In the genomic region with DNA sequence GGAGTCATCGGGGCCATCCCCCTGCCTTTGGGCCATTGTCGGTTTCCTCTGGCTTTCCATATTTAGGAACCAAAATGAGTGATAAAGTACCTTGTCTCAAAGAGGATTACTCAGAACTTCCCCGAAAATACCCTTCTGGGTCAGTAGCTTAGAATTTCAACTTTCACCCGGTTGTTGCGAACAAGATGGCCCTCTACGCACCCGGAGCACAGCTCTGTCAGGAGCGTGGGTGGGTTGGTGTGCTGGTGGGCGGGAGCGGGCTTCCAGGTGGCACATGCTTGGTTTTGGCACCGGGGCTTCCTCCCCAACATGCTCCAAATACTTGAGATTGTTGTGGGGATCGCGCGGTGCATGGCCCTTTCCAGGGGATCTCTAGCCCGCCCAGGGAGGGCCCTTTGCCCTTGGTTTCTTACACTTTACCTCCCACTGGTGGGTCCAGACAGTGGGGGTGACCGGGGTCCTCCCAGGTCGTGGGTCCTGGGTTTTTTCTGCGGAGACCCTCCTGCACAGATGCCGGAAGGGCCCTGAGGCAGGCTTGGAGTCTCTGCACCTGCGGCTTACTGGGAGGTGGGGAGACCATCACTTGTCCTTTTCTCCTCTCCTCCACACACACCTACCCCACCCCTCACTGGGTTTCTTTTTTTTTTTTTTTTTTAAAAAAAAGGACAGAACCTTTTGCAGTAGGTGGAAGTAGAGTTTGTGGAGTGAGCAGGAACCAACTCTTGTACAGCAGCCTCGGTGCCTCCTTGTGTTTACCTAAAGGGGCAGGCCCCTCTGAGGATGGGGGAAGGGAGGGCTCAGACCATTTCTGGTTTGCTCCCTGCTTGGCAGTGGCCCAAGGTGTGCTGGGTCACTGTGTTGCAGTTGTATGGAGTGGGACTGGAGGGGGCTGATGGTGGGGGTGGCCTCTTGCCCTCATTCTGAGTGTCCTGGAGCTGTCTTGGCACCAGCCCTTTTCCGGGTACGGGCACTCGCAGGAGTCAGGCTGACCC, we compare ENCODE assay signal across 2 cellular contexts.
TF ChIP-seq lines count a peak whose summit lies in the region.

No MANE protein-coding gene starts in this region.

TF ChIP-seq in GM23338, 12 proteins besides CTCF, POLR2A, EP300 and RAD21 (continued from another document):
- TF ChIP-seq JUNB (IDR thresholded peaks at IDR 0.05; ENCODE audit: unreplicated experiment) (no peak), ZNF331 (CRISPR knock-in tag; IDR thresholded peaks at IDR 0.05; ENCODE audit: low read depth) (no peak)

TF ChIP-seq in HepG2, 621 proteins besides CTCF, POLR2A, EP300 and RAD21 (continued from another document and continues in another):
- TF ChIP-seq, protein P1, sequence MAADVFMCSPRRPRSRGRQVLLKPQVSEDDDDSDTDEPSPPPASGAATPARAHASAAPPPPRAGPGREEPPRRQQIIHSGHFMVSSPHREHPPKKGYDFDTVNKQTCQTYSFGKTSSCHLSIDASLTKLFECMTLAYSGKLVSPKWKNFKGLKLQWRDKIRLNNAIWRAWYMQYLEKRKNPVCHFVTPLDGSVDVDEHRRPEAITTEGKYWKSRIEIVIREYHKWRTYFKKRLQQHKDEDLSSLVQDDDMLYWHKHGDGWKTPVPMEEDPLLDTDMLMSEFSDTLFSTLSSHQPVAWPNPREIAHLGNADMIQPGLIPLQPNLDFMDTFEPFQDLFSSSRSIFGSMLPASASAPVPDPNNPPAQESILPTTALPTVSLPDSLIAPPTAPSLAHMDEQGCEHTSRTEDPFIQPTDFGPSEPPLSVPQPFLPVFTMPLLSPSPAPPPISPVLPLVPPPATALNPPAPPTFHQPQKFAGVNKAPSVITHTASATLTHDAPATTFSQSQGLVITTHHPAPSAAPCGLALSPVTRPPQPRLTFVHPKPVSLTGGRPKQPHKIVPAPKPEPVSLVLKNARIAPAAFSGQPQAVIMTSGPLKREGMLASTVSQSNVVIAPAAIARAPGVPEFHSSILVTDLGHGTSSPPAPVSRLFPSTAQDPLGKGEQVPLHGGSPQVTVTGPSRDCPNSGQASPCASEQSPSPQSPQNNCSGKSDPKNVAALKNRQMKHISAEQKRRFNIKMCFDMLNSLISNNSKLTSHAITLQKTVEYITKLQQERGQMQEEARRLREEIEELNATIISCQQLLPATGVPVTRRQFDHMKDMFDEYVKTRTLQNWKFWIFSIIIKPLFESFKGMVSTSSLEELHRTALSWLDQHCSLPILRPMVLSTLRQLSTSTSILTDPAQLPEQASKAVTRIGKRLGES (CRISPR knock-in tag; IDR thresholded peaks at IDR 0.05; ENCODE audit: borderline replicate concordance), result no peak
- no peak for TF ChIP-seq ZNF598 (CRISPR knock-in tag; IDR thresholded peaks at IDR 0.05; ENCODE audit: borderline replicate concordance)
- TF ChIP-seq SKI (IDR thresholded peaks at IDR 0.05; ENCODE audit: partially characterized antibody), result no peak
- no peak for TF ChIP-seq ZNF781 (CRISPR knock-in tag; IDR thresholded peaks at IDR 0.05; ENCODE audit: borderline replicate concordance, not compliant biosample characterization)
- TF ChIP-seq XRCC5 (optimal IDR thresholded peaks at IDR 0.05; ENCODE audit: low read length), result peak; percentile 79
- no peak for TF ChIP-seq ZNF136 (CRISPR knock-in tag; IDR thresholded peaks at IDR 0.05; ENCODE audit: low read depth)
- TF ChIP-seq, protein P2, sequence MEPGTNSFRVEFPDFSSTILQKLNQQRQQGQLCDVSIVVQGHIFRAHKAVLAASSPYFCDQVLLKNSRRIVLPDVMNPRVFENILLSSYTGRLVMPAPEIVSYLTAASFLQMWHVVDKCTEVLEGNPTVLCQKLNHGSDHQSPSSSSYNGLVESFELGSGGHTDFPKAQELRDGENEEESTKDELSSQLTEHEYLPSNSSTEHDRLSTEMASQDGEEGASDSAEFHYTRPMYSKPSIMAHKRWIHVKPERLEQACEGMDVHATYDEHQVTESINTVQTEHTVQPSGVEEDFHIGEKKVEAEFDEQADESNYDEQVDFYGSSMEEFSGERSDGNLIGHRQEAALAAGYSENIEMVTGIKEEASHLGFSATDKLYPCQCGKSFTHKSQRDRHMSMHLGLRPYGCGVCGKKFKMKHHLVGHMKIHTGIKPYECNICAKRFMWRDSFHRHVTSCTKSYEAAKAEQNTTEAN (CRISPR knock-in tag; conservative IDR thresholded peaks at IDR 0.05), result no peak
- no peak for TF ChIP-seq ZNF749 (CRISPR knock-in tag; IDR thresholded peaks at IDR 0.05; ENCODE audit: borderline replicate concordance)
- TF ChIP-seq NR2F1 (CRISPR knock-in tag; IDR thresholded peaks at IDR 0.05), result 0 out of 4 replicates have a peak, but pooled peaks of 1 of the 2 experiments have one; percentile 15
- TF ChIP-seq, protein P3, sequence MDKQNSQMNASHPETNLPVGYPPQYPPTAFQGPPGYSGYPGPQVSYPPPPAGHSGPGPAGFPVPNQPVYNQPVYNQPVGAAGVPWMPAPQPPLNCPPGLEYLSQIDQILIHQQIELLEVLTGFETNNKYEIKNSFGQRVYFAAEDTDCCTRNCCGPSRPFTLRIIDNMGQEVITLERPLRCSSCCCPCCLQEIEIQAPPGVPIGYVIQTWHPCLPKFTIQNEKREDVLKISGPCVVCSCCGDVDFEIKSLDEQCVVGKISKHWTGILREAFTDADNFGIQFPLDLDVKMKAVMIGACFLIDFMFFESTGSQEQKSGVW (CRISPR knock-in tag; IDR thresholded peaks at IDR 0.05; ENCODE audit: borderline replicate concordance), result no peak
- TF ChIP-seq, protein P4, sequence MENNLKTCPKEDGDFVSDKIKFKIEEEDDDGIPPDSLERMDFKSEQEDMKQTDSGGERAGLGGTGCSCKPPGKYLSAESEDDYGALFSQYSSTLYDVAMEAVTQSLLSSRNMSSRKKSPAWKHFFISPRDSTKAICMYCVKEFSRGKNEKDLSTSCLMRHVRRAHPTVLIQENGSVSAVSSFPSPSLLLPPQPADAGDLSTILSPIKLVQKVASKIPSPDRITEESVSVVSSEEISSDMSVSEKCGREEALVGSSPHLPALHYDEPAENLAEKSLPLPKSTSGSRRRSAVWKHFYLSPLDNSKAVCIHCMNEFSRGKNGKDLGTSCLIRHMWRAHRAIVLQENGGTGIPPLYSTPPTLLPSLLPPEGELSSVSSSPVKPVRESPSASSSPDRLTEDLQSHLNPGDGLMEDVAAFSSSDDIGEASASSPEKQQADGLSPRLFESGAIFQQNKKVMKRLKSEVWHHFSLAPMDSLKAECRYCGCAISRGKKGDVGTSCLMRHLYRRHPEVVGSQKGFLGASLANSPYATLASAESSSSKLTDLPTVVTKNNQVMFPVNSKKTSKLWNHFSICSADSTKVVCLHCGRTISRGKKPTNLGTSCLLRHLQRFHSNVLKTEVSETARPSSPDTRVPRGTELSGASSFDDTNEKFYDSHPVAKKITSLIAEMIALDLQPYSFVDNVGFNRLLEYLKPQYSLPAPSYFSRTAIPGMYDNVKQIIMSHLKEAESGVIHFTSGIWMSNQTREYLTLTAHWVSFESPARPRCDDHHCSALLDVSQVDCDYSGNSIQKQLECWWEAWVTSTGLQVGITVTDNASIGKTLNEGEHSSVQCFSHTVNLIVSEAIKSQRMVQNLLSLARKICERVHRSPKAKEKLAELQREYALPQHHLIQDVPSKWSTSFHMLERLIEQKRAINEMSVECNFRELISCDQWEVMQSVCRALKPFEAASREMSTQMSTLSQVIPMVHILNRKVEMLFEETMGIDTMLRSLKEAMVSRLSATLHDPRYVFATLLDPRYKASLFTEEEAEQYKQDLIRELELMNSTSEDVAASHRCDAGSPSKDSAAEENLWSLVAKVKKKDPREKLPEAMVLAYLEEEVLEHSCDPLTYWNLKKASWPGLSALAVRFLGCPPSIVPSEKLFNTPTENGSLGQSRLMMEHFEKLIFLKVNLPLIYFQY (CRISPR knock-in tag; IDR thresholded peaks at IDR 0.05; ENCODE audit: borderline replicate concordance), result no peak; the same call in 1 of the 2 replicates
- no peak for TF ChIP-seq ONECUT2 (CRISPR knock-in tag; IDR thresholded peaks at IDR 0.05)
- TF ChIP-seq, protein P5, sequence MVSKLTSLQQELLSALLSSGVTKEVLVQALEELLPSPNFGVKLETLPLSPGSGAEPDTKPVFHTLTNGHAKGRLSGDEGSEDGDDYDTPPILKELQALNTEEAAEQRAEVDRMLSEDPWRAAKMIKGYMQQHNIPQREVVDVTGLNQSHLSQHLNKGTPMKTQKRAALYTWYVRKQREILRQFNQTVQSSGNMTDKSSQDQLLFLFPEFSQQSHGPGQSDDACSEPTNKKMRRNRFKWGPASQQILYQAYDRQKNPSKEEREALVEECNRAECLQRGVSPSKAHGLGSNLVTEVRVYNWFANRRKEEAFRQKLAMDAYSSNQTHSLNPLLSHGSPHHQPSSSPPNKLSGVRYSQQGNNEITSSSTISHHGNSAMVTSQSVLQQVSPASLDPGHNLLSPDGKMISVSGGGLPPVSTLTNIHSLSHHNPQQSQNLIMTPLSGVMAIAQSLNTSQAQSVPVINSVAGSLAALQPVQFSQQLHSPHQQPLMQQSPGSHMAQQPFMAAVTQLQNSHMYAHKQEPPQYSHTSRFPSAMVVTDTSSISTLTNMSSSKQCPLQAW (CRISPR knock-in tag; IDR thresholded peaks at IDR 0.05), result no peak; the same call in 1 of the 2 replicates
- no peak for TF ChIP-seq ESRRA (CRISPR knock-in tag; IDR thresholded peaks at IDR 0.05; ENCODE audit: low read depth)
- peak; percentile 3; the same call in 1 of the 2 replicates for TF ChIP-seq MIER3 (CRISPR knock-in tag; IDR thresholded peaks at IDR 0.05; ENCODE audit: borderline replicate concordance)
- no peak for TF ChIP-seq GTF3A (CRISPR knock-in tag; conservative IDR thresholded peaks at IDR 0.05)
- TF ChIP-seq KAT8 (CRISPR knock-in tag; IDR thresholded peaks at IDR 0.05), result peak; percentile 8; the same call in 1 of the 2 replicates
- TF ChIP-seq KLF13 (CRISPR knock-in tag; IDR thresholded peaks at IDR 0.05), result no peak
- TF ChIP-seq DPF2 (CRISPR knock-in tag; IDR thresholded peaks at IDR 0.05; ENCODE audit: borderline replicate concordance, low read depth), result no peak
- TF ChIP-seq AKAP8 (CRISPR knock-in tag; IDR thresholded peaks at IDR 0.05), result no peak
- TF ChIP-seq, protein P6, sequence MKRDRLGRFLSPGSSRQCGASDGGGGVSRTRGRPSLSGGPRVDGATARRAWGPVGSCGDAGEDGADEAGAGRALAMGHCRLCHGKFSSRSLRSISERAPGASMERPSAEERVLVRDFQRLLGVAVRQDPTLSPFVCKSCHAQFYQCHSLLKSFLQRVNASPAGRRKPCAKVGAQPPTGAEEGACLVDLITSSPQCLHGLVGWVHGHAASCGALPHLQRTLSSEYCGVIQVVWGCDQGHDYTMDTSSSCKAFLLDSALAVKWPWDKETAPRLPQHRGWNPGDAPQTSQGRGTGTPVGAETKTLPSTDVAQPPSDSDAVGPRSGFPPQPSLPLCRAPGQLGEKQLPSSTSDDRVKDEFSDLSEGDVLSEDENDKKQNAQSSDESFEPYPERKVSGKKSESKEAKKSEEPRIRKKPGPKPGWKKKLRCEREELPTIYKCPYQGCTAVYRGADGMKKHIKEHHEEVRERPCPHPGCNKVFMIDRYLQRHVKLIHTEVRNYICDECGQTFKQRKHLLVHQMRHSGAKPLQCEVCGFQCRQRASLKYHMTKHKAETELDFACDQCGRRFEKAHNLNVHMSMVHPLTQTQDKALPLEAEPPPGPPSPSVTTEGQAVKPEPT (CRISPR knock-in tag; IDR thresholded peaks at IDR 0.05; ENCODE audit: low read depth), result no peak
- no peak for TF ChIP-seq PAX8 (CRISPR knock-in tag; IDR thresholded peaks at IDR 0.05; ENCODE audit: borderline replicate concordance)
- peak; percentile 38; the same call in 1 of the 2 replicates for TF ChIP-seq FOXJ3 (CRISPR knock-in tag; IDR thresholded peaks at IDR 0.05; ENCODE audit: borderline replicate concordance)
- no peak for TF ChIP-seq ZNF160 (CRISPR knock-in tag; IDR thresholded peaks at IDR 0.05)
- no peak for TF ChIP-seq TRIM24 (CRISPR knock-in tag; IDR thresholded peaks at IDR 0.05)
- TF ChIP-seq ZFP36 (IDR thresholded peaks at IDR 0.05; ENCODE audit: borderline replicate concordance, low read depth, low read length, partially characterized antibody), result no peak
- 0 out of 2 replicates have a peak, but pooled peaks have one; percentile 62 for TF ChIP-seq ZNF549 (CRISPR knock-in tag; IDR thresholded peaks at IDR 0.05)
- TF ChIP-seq HMG20A (CRISPR knock-in tag; IDR thresholded peaks at IDR 0.05; ENCODE audit: borderline replicate concordance), result no peak; the same call in 1 of the 2 replicates
- TF ChIP-seq HMGA1 (CRISPR knock-in tag; conservative IDR thresholded peaks at IDR 0.05), result no peak
- TF ChIP-seq, protein P7, sequence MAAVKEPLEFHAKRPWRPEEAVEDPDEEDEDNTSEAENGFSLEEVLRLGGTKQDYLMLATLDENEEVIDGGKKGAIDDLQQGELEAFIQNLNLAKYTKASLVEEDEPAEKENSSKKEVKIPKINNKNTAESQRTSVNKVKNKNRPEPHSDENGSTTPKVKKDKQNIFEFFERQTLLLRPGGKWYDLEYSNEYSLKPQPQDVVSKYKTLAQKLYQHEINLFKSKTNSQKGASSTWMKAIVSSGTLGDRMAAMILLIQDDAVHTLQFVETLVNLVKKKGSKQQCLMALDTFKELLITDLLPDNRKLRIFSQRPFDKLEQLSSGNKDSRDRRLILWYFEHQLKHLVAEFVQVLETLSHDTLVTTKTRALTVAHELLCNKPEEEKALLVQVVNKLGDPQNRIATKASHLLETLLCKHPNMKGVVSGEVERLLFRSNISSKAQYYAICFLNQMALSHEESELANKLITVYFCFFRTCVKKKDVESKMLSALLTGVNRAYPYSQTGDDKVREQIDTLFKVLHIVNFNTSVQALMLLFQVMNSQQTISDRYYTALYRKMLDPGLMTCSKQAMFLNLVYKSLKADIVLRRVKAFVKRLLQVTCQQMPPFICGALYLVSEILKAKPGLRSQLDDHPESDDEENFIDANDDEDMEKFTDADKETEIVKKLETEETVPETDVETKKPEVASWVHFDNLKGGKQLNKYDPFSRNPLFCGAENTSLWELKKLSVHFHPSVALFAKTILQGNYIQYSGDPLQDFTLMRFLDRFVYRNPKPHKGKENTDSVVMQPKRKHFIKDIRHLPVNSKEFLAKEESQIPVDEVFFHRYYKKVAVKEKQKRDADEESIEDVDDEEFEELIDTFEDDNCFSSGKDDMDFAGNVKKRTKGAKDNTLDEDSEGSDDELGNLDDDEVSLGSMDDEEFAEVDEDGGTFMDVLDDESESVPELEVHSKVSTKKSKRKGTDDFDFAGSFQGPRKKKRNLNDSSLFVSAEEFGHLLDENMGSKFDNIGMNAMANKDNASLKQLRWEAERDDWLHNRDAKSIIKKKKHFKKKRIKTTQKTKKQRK (IDR thresholded peaks at IDR 0.05; ENCODE audit: low read length), result no peak
- no peak for TF ChIP-seq ZMAT3 (CRISPR knock-in tag; conservative IDR thresholded peaks at IDR 0.05)
- TF ChIP-seq NFIC (IDR thresholded peaks at IDR 0.05; ENCODE audit: low read length), result no peak
- TF ChIP-seq SP2 (CRISPR knock-in tag; IDR thresholded peaks at IDR 0.05), result no peak
- TF ChIP-seq RFX3 (CRISPR knock-in tag; IDR thresholded peaks at IDR 0.05), result no peak
- TF ChIP-seq THAP11 (CRISPR knock-in tag; IDR thresholded peaks at IDR 0.05), result peak; percentile 57; the same call in 1 of the 2 replicates
- TF ChIP-seq ISL2 (CRISPR knock-in tag; IDR thresholded peaks at IDR 0.05), result peak; percentile 21; the same call in 1 of the 2 replicates
- no peak for TF ChIP-seq LCORL (IDR thresholded peaks at IDR 0.05)
- peak; percentile 66; the same call in 1 of the 2 replicates for TF ChIP-seq LCORL (CRISPR knock-in tag; IDR thresholded peaks at IDR 0.05)
- TF ChIP-seq SAFB2 (CRISPR knock-in tag; IDR thresholded peaks at IDR 0.05; ENCODE audit: borderline replicate concordance, low read depth), result no peak
- TF ChIP-seq MEIS2 (CRISPR knock-in tag; IDR thresholded peaks at IDR 0.05), result peak; percentile 19; the same call in 1 of the 2 replicates
- TF ChIP-seq FOXK1 (CRISPR knock-in tag; IDR thresholded peaks at IDR 0.05; ENCODE audit: borderline replicate concordance, low read depth), result peak; percentile 67; the same call in 1 of the 2 replicates
- no peak for TF ChIP-seq ZFP37 (CRISPR knock-in tag; IDR thresholded peaks at IDR 0.05; ENCODE audit: borderline replicate concordance)
- TF ChIP-seq ZNF121 (CRISPR knock-in tag; IDR thresholded peaks at IDR 0.05), result no peak
- TF ChIP-seq NFATC3 (CRISPR knock-in tag; IDR thresholded peaks at IDR 0.05), result no peak
- no peak for TF ChIP-seq ZSCAN21 (CRISPR knock-in tag; IDR thresholded peaks at IDR 0.05; ENCODE audit: borderline replicate concordance)
